ENCODE assay signal across 8 cellular contexts in the genomic region with DNA sequence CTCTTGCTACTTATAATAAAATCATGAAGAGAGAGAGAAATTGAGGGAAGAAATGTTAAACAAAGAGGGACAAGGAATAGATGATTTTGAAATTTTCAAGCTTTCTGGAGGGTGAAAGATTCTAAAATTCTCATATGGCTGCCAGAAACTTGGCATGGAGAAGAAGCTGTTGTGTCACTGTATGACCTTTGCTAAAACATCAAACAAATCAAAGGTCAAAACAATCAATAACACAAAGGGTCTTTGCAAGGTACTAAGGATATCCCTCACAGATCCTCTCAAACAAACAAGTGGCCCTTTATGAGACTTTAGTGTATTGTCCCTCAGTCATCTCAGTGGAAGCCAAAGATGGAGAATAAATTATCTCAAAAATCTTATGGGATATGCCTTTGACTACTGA.
"Had no signal": no experiment of that assay in that cellular context is flagged by ENCODE, and none has a peak within 500 bp of the region (broad histone marks: within the 10 kb centered on the region; RNA-seq: fewer than 3 reads in every experiment).

No MANE protein-coding gene starts in this region.

- H3K9ac ChIP-seq: KMS-11 had no signal

- H3K4me1 Mint-ChIP-seq: GM23338, H9 had no signal

- H3K9me3 Mint-ChIP-seq: GM23338, H9 had no signal

- ATAC-seq: GM23338 had no signal

- H3K4me3 ChIP-seq: GM23338 had no signal

- H3K4me2 ChIP-seq: GM23338, KMS-11 had no signal

- DNase-seq: H9, HCEC 1CT, IMR-90, KBM-7 had no signal

- H3K27ac Mint-ChIP-seq: GM23338, H9 had no signal

- H3K27ac ChIP-seq: HL-60, KMS-11 had no signal

- H3K4me3 Mint-ChIP-seq: GM23338, H9 had no signal

- H2AFZ ChIP-seq: GM23338 had no signal

- FAIRE-seq: H1 had no signal
